10 cellular contexts compared by ENCODE assay signal in genomic region chr4:15754323-15754722, GRCh38. TPM values are rescaled to one million over a fixed set of nuclear protein-coding genes. Genes with fewer than 3 reads are reported as not detected.
DNase-seq lines count a peak whose midpoint lies in the region; ATAC-seq, FAIRE-seq and TF ChIP-seq lines count a peak whose summit lies in the region.
"Had no signal": no experiment of that assay in that cellular context is flagged by ENCODE, and none has a peak within 500 bp of the region (broad histone marks: within the 10 kb centered on the region; RNA-seq: fewer than 3 reads in every experiment).

No MANE protein-coding gene starts in this region.

- FAIRE-seq in H1 (lab: Jason Lieb, UNC), result no peak
- FAIRE-seq: RCC 7860 had no signal

- H3K4me1 ChIP-seq in H1 (replicated peaks in 1 of 4; ENCODE audit: control insufficient read depth in 3 of 4, insufficient read depth in 4 of 4, low read length in 3 of 4), result no peaks in the 10 kb centered on the region
- no peaks in the 10 kb centered on the region for H3K4me1 ChIP-seq in A673 (ENCODE audit: insufficient read depth, low read length, poor library complexity, severe bottlenecking)

- CTCF ChIA-PET in H1 (lab: Charles Lee; ENCODE audit: partially characterized antibody) (interaction anchor here (0.7 to 1.2 kb wide), 3 partner anchors 13 to 34 kb away, joined by 3 to 4 read pairs (median 3); no protein-coding TSS in a partner anchor), A673 (lab: Charles Lee) (no interaction called here)

- H2AK5ac ChIP-seq in H1 (ENCODE audit: low read depth, low read length), result no peak overlapping the region

- H3K9me3 ChIP-seq in H1 (ENCODE audit: insufficient read depth in 2 of 2, low read depth in 1 of 2, low read length in 1 of 2) (no peaks in the 10 kb centered on the region), A673 (ENCODE audit: low read depth, low read length, poor library complexity, severe bottlenecking) (no peaks in the 10 kb centered on the region)

- TF ChIP-seq RAD21 in H1 (IDR thresholded peaks at IDR 0.05 in 1 of 2, conservative IDR thresholded peaks at IDR 0.05 in 1 of 2; ENCODE audit: low read depth in 2 of 2, low read length in 2 of 2), result no peak

- DNase-seq in stimulated activated CD4-positive, alpha-beta T cell treated with anti-CD3 and anti-CD28 coated beads, Interleukin-1b, Interleukin-23, amount 100 ng/mL, for 48 hours, result peak; percentile 56
- DNase-seq in stimulated activated CD4-positive, alpha-beta T cell treated with anti-CD3 and anti-CD28 coated beads, Interleukin-2, amount 100 ng/mL, for 48 hours, result no peak
- DNase-seq in activated CD4-positive, alpha-beta T cell treated with anti-CD3 and anti-CD28 coated beads, Interleukin-2, amount 50 U/mL, for 4 hours, result peak; percentile 22 to 26
- no peak for DNase-seq in H1 (ENCODE audit: low read depth in 1 of 2, low spot score in 2 of 2)
- DNase-seq in COR-L47 (lab: John Stamatoyannopoulos, UW), result no peak
- no peak for DNase-seq in A673 (ENCODE audit: low spot score)
- DNase-seq: caudate nucleus had no signal

- H2BK5ac ChIP-seq in H1 (ENCODE audit: low read depth, low read length), result no peak overlapping the region

- H2BK12ac ChIP-seq in H1 (ENCODE audit: low read depth, low read length), result no peak overlapping the region

- ATAC-seq in GM21723 (IDR thresholded peaks at IDR 0.05; ENCODE audit: unreplicated experiment) (no peak), GM18517 (IDR thresholded peaks at IDR 0.05; ENCODE audit: unreplicated experiment) (no peak)

- H3K9ac ChIP-seq in H1 (replicated peaks in 1 of 4; ENCODE audit: extremely low read depth in 1 of 4, low read depth in 3 of 4, low read length in 3 of 4), result no peak overlapping the region

- WGBS in H1 (ENCODE audit: extremely low coverage in 1 of 2, insufficient coverage in 1 of 2, insufficient read length in 1 of 2, insufficient replicate concordance in 2 of 2, low coverage in 1 of 2, low lambda C conversion rate in 2 of 2, missing lambda C conversion rate in 1 of 2), 2 experiments, result 94% methylated on average over 4 of the region's 4 CpGs; no CpG with 5 or more reads in 1 of the 2 experiments

- TF ChIP-seq POLR2A in H1 (IDR thresholded peaks at IDR 0.05; ENCODE audit: control extremely low read depth in 1 of 2, low read depth in 2 of 2, low read length in 2 of 2), result no peak

- no peaks in the 10 kb centered on the region for H3K79me2 ChIP-seq in H1 (ENCODE audit: control insufficient read depth in 1 of 2, insufficient read depth in 2 of 2, low read length in 2 of 2)

- H3K23ac ChIP-seq in H1 (ENCODE audit: insufficient read length), result no peak overlapping the region

- H2BK15ac ChIP-seq in H1 (ENCODE audit: low read length), result no peak overlapping the region

- H2BK120ac ChIP-seq in H1 (replicated peaks; ENCODE audit: low read depth, low read length), result no peak overlapping the region

- BruUV-seq in A673 (replicated peaks; lab: Mats Ljungman, UMichigan), result no TSS peak

- no peak overlapping the region for H3K4ac ChIP-seq in H1 (replicated peaks; ENCODE audit: insufficient read length, low read depth, low read length)

- H4K20me1 ChIP-seq in H1 (replicated peaks in 1 of 2; ENCODE audit: control insufficient read depth in 1 of 2, insufficient read depth in 2 of 2, low read length in 2 of 2), result no peaks in the 10 kb centered on the region

- H3K27me3 ChIP-seq in H1 (replicated peaks in 1 of 4; ENCODE audit: control insufficient read depth in 3 of 4, extremely low read depth in 1 of 4, insufficient read depth in 3 of 4, low read length in 3 of 4) (no peaks in the 10 kb centered on the region), A673 (replicated peaks; ENCODE audit: insufficient read depth, low read depth, low read length, poor library complexity) (no peaks in the 10 kb centered on the region)

- H3K23me2 ChIP-seq in H1 (ENCODE audit: low read depth, low read length), result no peaks in the 10 kb centered on the region

- no peak overlapping the region for H4K5ac ChIP-seq in H1 (ENCODE audit: insufficient read length, low read depth, low read length)

- H2BK20ac ChIP-seq in H1 (ENCODE audit: low read length), result no peak overlapping the region

- no peak for TF ChIP-seq EP300 in H1 (IDR thresholded peaks at IDR 0.05; ENCODE audit: borderline replicate concordance in 1 of 2, low read depth in 2 of 2, low read length in 2 of 2)

- no peaks in the 10 kb centered on the region for H3K36me3 ChIP-seq in H1 (ENCODE audit: control insufficient read depth in 2 of 4, insufficient read depth in 4 of 4, low read length in 3 of 4)
- H3K36me3 ChIP-seq in A673 (ENCODE audit: insufficient read depth, low read length, poor library complexity, severe bottlenecking), result no peaks in the 10 kb centered on the region

- no peak overlapping the region for H3K56ac ChIP-seq in H1 (replicated peaks; ENCODE audit: insufficient read length, low read depth, low read length)

- intact Hi-C loops in A673 (cut with micrococcal nuclease; ENCODE audit: unreplicated experiment), result no loop called here

- no peak overlapping the region for H3K14ac ChIP-seq in H1 (ENCODE audit: insufficient read length)

- no peak overlapping the region for H3K4me3 ChIP-seq in H1 (ENCODE audit: extremely low read depth in 1 of 4, insufficient read depth in 2 of 4, low read depth in 3 of 4, low read length in 4 of 4)
- H3K4me3 ChIP-seq in A673 (ENCODE audit: low read depth, low read length, poor library complexity, severe bottlenecking), result no peak overlapping the region

- no peak overlapping the region for H3K27ac ChIP-seq in H1 (ENCODE audit: low read depth, low read length)
- H3K27ac ChIP-seq in A673 (ENCODE audit: low read depth, low read length, poor library complexity, severe bottlenecking), result no peak overlapping the region

- POLR2A ChIA-PET in H1 (lab: Charles Lee; ENCODE audit: partially characterized antibody) (no interaction called here), A673 (lab: Charles Lee; ENCODE audit: low non-redundant PET) (no interaction called here)

- H3K4me2 ChIP-seq in H1 (ENCODE audit: insufficient read depth in 1 of 2, low read depth in 2 of 2, low read length in 2 of 2), result no peak overlapping the region

- no peak for TF ChIP-seq CTCF in H1 (IDR thresholded peaks at IDR 0.05; ENCODE audit: control extremely low read depth in 1 of 3, insufficient read depth in 1 of 3, low read depth in 1 of 3, low read length in 3 of 3)
- TF ChIP-seq CTCF in A673 (conservative IDR thresholded peaks at IDR 0.05; ENCODE audit: low read depth, low read length), result no peak

- 0 out of 2 replicates have a peak overlapping the region, but pooled peaks have one; percentile 53 for H2AFZ ChIP-seq in H1 (ENCODE audit: low read length)

- no peaks in the 10 kb centered on the region for H3K79me1 ChIP-seq in H1 (ENCODE audit: low read depth, low read length)

- H4K91ac ChIP-seq in H1 (replicated peaks; ENCODE audit: insufficient read length, low read length), result no peak overlapping the region

- H4K8ac ChIP-seq in H1 (ENCODE audit: extremely low read depth, insufficient read depth, low read length), result no peak overlapping the region

- H3K18ac ChIP-seq in H1 (ENCODE audit: extremely low read depth, low read length), result no peak overlapping the region

TF ChIP-seq in H1, 55 proteins besides CTCF, POLR2A, EP300 and RAD21:
- TF ChIP-seq CTBP2 (IDR thresholded peaks at IDR 0.05; ENCODE audit: borderline replicate concordance, insufficient read depth, insufficient read length, low read length) (no peak), TBP (IDR thresholded peaks at IDR 0.05; ENCODE audit: low read depth, low read length) (no peak), FOSL1 (IDR thresholded peaks at IDR 0.05; ENCODE audit: insufficient read depth, low read depth, low read length) (no peak), SP4 (IDR thresholded peaks at IDR 0.05; ENCODE audit: low read length) (no peak), CEBPB (IDR thresholded peaks at IDR 0.05; ENCODE audit: low read depth, low read length) (no peak), SP1 (IDR thresholded peaks at IDR 0.05; ENCODE audit: low read depth, low read length) (no peak), JUN (IDR thresholded peaks at IDR 0.05; ENCODE audit: low read depth, low read length) (no peak), BACH1 (IDR thresholded peaks at IDR 0.05; ENCODE audit: low read length) (no peak), CREB1 (IDR thresholded peaks at IDR 0.05) (no peak), SRF (IDR thresholded peaks at IDR 0.05; ENCODE audit: low read depth, low read length) (no peak)
- TF ChIP-seq, protein P1, sequence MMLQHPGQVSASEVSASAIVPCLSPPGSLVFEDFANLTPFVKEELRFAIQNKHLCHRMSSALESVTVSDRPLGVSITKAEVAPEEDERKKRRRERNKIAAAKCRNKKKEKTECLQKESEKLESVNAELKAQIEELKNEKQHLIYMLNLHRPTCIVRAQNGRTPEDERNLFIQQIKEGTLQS (IDR thresholded peaks at IDR 0.05; ENCODE audit: insufficient read depth, low read depth, low read length), result no peak

RNA-seq across cellular contexts. Expression of gene CD38, which starts 23.8 kb away (rescaled TPM):
- total RNA-seq in H1 (2021; fragmentation: NEBNext Ultra II Directional; extraction: Animal tissue kit (Norgen Biotek cat#: 25700)), result 0.11 and 0.24 TPM in 2 replicates
- polyA plus RNA-seq in H1 (2011; rRNA removed), result 0.14 and 0.27 TPM in 2 replicates
- 0.21 TPM for polyA plus RNA-seq in H1 (2011; cell fraction: cytosol; rRNA removed)
- 0.24 TPM for polyA plus RNA-seq in H1 (2011; cell fraction: nucleus; rRNA removed)
- polyA plus RNA-seq in H1 (2012, experiment 1 of 2), result 0.14 to 0.21 TPM (median 0.18 TPM) in 4 replicates
- polyA plus RNA-seq in H1 (2012, experiment 2 of 2), result not detected
- polyA plus RNA-seq in H1 (2013, experiment 1 of 2), result 0.16 TPM
- polyA plus RNA-seq in H1 (2013, experiment 2 of 2), result 0.11 TPM
- 0.78 and 1.3 TPM in 2 replicates for polyA minus RNA-seq in H1 (2011; rRNA and poly(A)+ RNA removed)
- not detected for polyA minus RNA-seq in H1 (2011; cell fraction: cytosol; rRNA and poly(A)+ RNA removed)
- 0.60 TPM for polyA minus RNA-seq in H1 (2011; cell fraction: nucleus; rRNA and poly(A)+ RNA removed)
- not detected in 2 replicates for total RNA-seq in A673 (2021)

RNA-seq across cellular contexts. Expression of gene BST1, which starts 51.5 kb away (rescaled TPM):
- total RNA-seq in H1 (2021; fragmentation: NEBNext Ultra II Directional; extraction: Animal tissue kit (Norgen Biotek cat#: 25700)), result 0.52 TPM in 1 of 2 replicates, not detected in the other
- polyA plus RNA-seq in H1 (2011; rRNA removed), result 0.20 and 0.54 TPM in 2 replicates
- polyA plus RNA-seq in H1 (2011; cell fraction: cytosol; rRNA removed), result 0.32 TPM
- 0.53 TPM for polyA plus RNA-seq in H1 (2011; cell fraction: nucleus; rRNA removed)
- 0.84 to 1.00 TPM (median 0.87 TPM) in 4 replicates for polyA plus RNA-seq in H1 (2012, experiment 1 of 2)
- 0.52 TPM for polyA plus RNA-seq in H1 (2012, experiment 2 of 2)
- 0.49 TPM for polyA plus RNA-seq in H1 (2013, experiment 1 of 2)
- polyA plus RNA-seq in H1 (2013, experiment 2 of 2), result 0.39 TPM
- polyA minus RNA-seq in H1 (2011; rRNA and poly(A)+ RNA removed), result 0.16 and 0.80 TPM in 2 replicates
- not detected for polyA minus RNA-seq in H1 (2011; cell fraction: cytosol; rRNA and poly(A)+ RNA removed)
- polyA minus RNA-seq in H1 (2011; cell fraction: nucleus; rRNA and poly(A)+ RNA removed), result not detected
- 2.1 and 2.4 TPM in 2 replicates for total RNA-seq in A673 (2021)

Comparison
In these comparisons a context has a peak if more than half of its experiments do, and no peak if none do; other contexts are left out.
1. DNase-seq: peak in stimulated activated CD4-positive, alpha-beta T cell treated with anti-CD3 and anti-CD28 coated beads, Interleukin-1b, Interleukin-23, amount 100 ng/mL, for 48 hours (single experiment) and activated CD4-positive, alpha-beta T cell treated with anti-CD3 and anti-CD28 coated beads, Interleukin-2, amount 50 U/mL, for 4 hours (2 of 2); none in stimulated activated CD4-positive, alpha-beta T cell treated with anti-CD3 and anti-CD28 coated beads, Interleukin-2, amount 100 ng/mL, for 48 hours (0 of 2), H1 (0 of 2), COR-L47 (single experiment) and A673 (single experiment).